8 cellular contexts compared by ENCODE assay signal in the genomic region with DNA sequence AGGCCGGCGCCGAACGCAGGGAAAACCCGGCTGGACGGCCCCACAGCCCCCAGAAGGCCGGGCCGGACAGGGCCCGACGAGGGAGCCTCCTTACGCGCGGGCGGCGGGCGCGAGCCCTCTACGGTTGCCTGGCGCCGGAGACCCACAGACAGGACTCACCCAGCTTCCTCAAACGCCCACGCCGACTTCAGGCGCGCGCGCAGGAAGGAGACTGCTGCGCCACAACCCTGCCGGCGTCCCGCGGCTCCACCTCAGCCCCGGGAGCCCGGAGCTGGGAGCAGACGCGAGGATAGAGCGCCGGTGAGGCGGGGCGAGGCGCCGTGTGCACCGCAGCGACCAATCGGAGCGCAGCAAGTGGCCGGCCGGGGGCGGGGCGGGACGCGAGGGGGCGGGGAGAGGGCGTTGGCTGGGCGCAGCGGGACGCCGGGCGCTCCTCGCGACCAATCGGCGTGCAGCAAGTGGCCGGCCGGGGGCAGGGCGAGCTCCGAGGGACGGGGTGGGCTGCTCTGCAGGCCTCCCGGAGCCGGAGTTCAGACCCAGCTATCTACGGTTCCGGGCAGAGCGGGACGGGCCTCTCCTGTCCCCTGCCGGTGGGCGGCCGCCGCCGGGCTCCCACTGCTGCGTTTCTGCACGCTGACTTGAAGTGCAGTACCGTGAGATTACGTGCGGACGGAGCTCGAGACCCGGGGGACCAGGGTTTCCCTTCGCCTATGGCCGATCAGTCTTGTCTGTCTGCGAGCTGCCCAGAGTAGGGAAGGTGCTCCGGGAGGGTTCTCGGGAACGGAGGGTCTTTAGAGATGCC. TPM values are rescaled to one million over a fixed set of nuclear protein-coding genes. Genes with fewer than 3 reads are reported as not detected.
A peak's percentile ranks its signal among the peaks of the same experiment; 100 is the strongest.
DNase-seq lines count a peak whose midpoint lies in the region; ATAC-seq and TF ChIP-seq lines count a peak whose summit lies in the region.

TMEM50B (minus strand) TSS at position 296 of the 802 bp plus-strand sequence. CDS start 11,089 bp downstream, outside the sequence.

- no peak; the same call in 1 of the 2 replicates for TF ChIP-seq EP300 in Ishikawa (IDR thresholded peaks at IDR 0.05; ENCODE audit: borderline replicate concordance)

- TF ChIP-seq CTCF in epithelial cell of proximal tubule (conservative IDR thresholded peaks at IDR 0.05; ENCODE audit: low read depth, low read length) = peak; percentile 34

- peak within 1 kb of the TSS; percentile 93 for H3K9ac ChIP-seq in mucosa of stomach (ENCODE audit: low read length)

- H3K27me3 ChIP-seq in mucosa of stomach (ENCODE audit: control insufficient read depth, insufficient read depth, low read length) = no peaks in the 10 kb centered on the region

- H3K36me3 ChIP-seq in mucosa of stomach (ENCODE audit: control insufficient read depth, insufficient read depth, low read length) = no peaks in the 10 kb centered on the region

- peak; percentile 88 for DNase-seq in DMS153 treated with DMSO at 0.1 percent for 48 hours (lab: John Stamatoyannopoulos, UW; ENCODE audit: unreplicated experiment)
- DNase-seq in OCI-M2 (lab: John Stamatoyannopoulos, UW; ENCODE audit: unreplicated experiment) = peak; percentile 96
- DNase-seq in activated T-cell treated with anti-CD3 and anti-CD28 coated beads for 48 hours (ENCODE audit: low read depth) = peak; percentile 97
- DNase-seq in epithelial cell of proximal tubule (ENCODE audit: low read depth) = no peak
- peak; percentile 93 to 97 for DNase-seq in stimulated activated CD8-positive, alpha-beta memory T cell treated with anti-CD3 and anti-CD28 coated beads, Interleukin-7, amount 100 ng/mL, for 1 hour (ENCODE audit: low read depth in 2 of 2)

- peak; percentile 86 for ATAC-seq in GM21576 (IDR thresholded peaks at IDR 0.05; ENCODE audit: unreplicated experiment)

- no peak for TF ChIP-seq RAD21 in Ishikawa (IDR thresholded peaks at IDR 0.05; ENCODE audit: low read depth)

- no peaks in the 10 kb centered on the region for H3K9me3 ChIP-seq in mucosa of stomach (ENCODE audit: control insufficient read depth, low read length)

- no peaks in the 10 kb centered on the region for H3K4me1 ChIP-seq in mucosa of stomach (ENCODE audit: control insufficient read depth, insufficient read depth, low read length)

- H3K4me3 ChIP-seq in epithelial cell of proximal tubule (ENCODE audit: low read depth, low read length) (peak within 1 kb of the TSS; percentile 93), mucosa of stomach (ENCODE audit: low read length) (peak within 1 kb of the TSS; percentile 77)

TF ChIP-seq in Ishikawa, 13 proteins besides CTCF, POLR2A, EP300 and RAD21:
- TF ChIP-seq CEBPB (IDR thresholded peaks at IDR 0.05) = no peak
- no peak for TF ChIP-seq ZBTB7A (IDR thresholded peaks at IDR 0.05; ENCODE audit: low read depth)
- TF ChIP-seq YY1 (IDR thresholded peaks at IDR 0.05; ENCODE audit: low read depth) = peak; percentile 2
- no peak for TF ChIP-seq FOXM1 (IDR thresholded peaks at IDR 0.05; ENCODE audit: borderline replicate concordance, low read depth)
- no peak for TF ChIP-seq TEAD4 (IDR thresholded peaks at IDR 0.05)
- no peak for TF ChIP-seq CREB1 (IDR thresholded peaks at IDR 0.05; ENCODE audit: low read depth)
- TF ChIP-seq TAF1 (IDR thresholded peaks at IDR 0.05; ENCODE audit: low read depth) = peak; percentile 69
- TF ChIP-seq, protein P1, sequence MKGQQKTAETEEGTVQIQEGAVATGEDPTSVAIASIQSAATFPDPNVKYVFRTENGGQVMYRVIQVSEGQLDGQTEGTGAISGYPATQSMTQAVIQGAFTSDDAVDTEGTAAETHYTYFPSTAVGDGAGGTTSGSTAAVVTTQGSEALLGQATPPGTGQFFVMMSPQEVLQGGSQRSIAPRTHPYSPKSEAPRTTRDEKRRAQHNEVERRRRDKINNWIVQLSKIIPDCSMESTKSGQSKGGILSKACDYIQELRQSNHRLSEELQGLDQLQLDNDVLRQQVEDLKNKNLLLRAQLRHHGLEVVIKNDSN (IDR thresholded peaks at IDR 0.05) = no peak; the same call in 1 of the 2 replicates
- TF ChIP-seq, protein P2, sequence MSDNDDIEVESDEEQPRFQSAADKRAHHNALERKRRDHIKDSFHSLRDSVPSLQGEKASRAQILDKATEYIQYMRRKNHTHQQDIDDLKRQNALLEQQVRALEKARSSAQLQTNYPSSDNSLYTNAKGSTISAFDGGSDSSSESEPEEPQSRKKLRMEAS (IDR thresholded peaks at IDR 0.05) = no peak
- peak; percentile 98 for TF ChIP-seq EGR1 (IDR thresholded peaks at IDR 0.05)
- no peak for TF ChIP-seq NFIC (IDR thresholded peaks at IDR 0.05)

RNA-seq across cellular contexts. Expression of gene TMEM50B, which starts in this region (rescaled TPM):
- 22.2 and 39.8 TPM in 2 replicates for total RNA-seq in epithelial cell of proximal tubule
